In the genomic region with DNA sequence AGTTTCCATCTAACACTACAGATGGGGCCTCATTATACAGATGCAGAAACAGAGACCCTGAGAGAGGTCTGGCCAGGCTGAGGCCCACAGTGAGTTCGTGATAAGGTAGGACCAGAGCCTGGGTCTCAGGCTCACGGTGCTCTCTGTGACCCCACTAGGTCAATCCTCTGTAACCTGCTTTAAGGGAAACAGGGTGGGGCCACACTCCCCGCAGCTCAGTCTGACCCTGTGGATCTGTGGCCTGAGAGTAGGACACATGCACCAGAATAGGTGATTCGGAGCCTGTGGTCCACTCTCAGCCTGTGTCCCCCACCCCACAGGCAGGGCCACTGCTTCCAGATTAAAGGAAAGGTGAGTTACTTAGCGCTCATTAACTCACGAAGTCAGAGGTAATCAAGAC, we compare ENCODE assay signal across 27 cellular contexts.
"Had no signal": no experiment of that assay in that cellular context is flagged by ENCODE, and none has a peak within 500 bp of the region (broad histone marks: within the 10 kb centered on the region; RNA-seq: fewer than 3 reads in every experiment).

No MANE protein-coding gene starts in this region.

- H3K27ac ChIP-seq: ascending aorta, Peyer's patch, RWPE1, SJCRH30, WERI-Rb-1 had no signal

- H3K4me1 ChIP-seq: ascending aorta, Peyer's patch, SJCRH30 had no signal

- H3K27me3 Mint-ChIP-seq: activated CD4-positive, alpha-beta memory T cell treated with anti-CD3 and anti-CD28 coated beads, Interleukin-2, amount 10 ng/mL, durations not matched to agents 7 days and 5 days; activated naive CD8-positive, alpha-beta T cell treated with anti-CD3 and anti-CD28 coated beads, Interleukin-2, amount 50 U/mL, for 24 hours had no signal

- H3K9me3 Mint-ChIP-seq: activated CD4-positive, alpha-beta memory T cell treated with anti-CD3 and anti-CD28 coated beads, Interleukin-2, amount 10 ng/mL, durations not matched to agents 7 days and 5 days; activated naive CD4-positive, alpha-beta T cell treated with anti-CD3 and anti-CD28 coated beads, Interleukin-2, amount 50 U/mL, for 72 hours; activated naive CD8-positive, alpha-beta T cell treated with anti-CD3 and anti-CD28 coated beads, Interleukin-2, amount 50 U/mL, for 24 hours; activated T-helper 1 cell treated with anti-CD3 and anti-CD28 coated beads, Interleukin-12 subunit alpha, Interleukin-12 subunit beta, Interleukin-2, Interleukin-4 antibody, amounts not matched to agents 30 ng/mL and 10 ng/mL and 1 ng/mL, durations not matched to agents 14 hours and 24 hours and 36 hours had no signal

- H3K4me3 ChIP-seq: ascending aorta, K562, Peyer's patch, SJCRH30 had no signal

- H3K36me3 ChIP-seq: ascending aorta, Peyer's patch, SJCRH30, WERI-Rb-1 had no signal

- H3K36me3 Mint-ChIP-seq: activated naive CD4-positive, alpha-beta T cell treated with anti-CD3 and anti-CD28 coated beads, Interleukin-2, amount 50 U/mL, for 72 hours; brain had no signal

- H3K4me1 Mint-ChIP-seq: activated CD4-positive, alpha-beta memory T cell treated with anti-CD3 and anti-CD28 coated beads, Interleukin-2, amount 10 ng/mL, durations not matched to agents 7 days and 5 days; activated CD4-positive, alpha-beta T cell treated with anti-CD3 and anti-CD28 coated beads for 36 hours; activated naive CD8-positive, alpha-beta T cell treated with anti-CD3 and anti-CD28 coated beads, Interleukin-2, amount 50 U/mL, for 24 hours had no signal

- H3K9me3 ChIP-seq: ascending aorta, Peyer's patch, SJCRH30, SK-N-SH had no signal

- H3K27ac Mint-ChIP-seq: activated CD4-positive, alpha-beta memory T cell treated with anti-CD3 and anti-CD28 coated beads, Interleukin-2, amount 10 ng/mL, durations not matched to agents 7 days and 5 days; activated CD4-positive, alpha-beta T cell treated with anti-CD3 and anti-CD28 coated beads for 36 hours; activated naive CD4-positive, alpha-beta T cell treated with anti-CD3 and anti-CD28 coated beads, Interleukin-2, amount 50 U/mL, for 72 hours; activated naive CD8-positive, alpha-beta T cell treated with anti-CD3 and anti-CD28 coated beads, Interleukin-2, amount 50 U/mL, for 24 hours; activated T-helper 1 cell treated with anti-CD3 and anti-CD28 coated beads, Interleukin-12 subunit alpha, Interleukin-12 subunit beta, Interleukin-2, Interleukin-4 antibody, amounts not matched to agents 30 ng/mL and 10 ng/mL and 1 ng/mL, durations not matched to agents 14 hours and 24 hours and 36 hours; brain had no signal

- H3K27me3 ChIP-seq: ascending aorta, Peyer's patch, SJCRH30 had no signal

- ATAC-seq: activated CD4-positive, alpha-beta T cell treated with anti-CD3 and anti-CD28 coated beads for 36 hours; activated naive CD4-positive, alpha-beta T cell treated with anti-CD3 and anti-CD28 coated beads, Interleukin-2, amount 50 U/mL, for 72 hours; activated naive CD8-positive, alpha-beta T cell treated with anti-CD3 and anti-CD28 coated beads, Interleukin-2, amount 50 U/mL, for 24 hours; K562 had no signal

- H3K4me3 Mint-ChIP-seq: activated CD4-positive, alpha-beta memory T cell treated with anti-CD3 and anti-CD28 coated beads, Interleukin-2, amount 10 ng/mL, durations not matched to agents 7 days and 5 days; activated CD4-positive, alpha-beta T cell treated with anti-CD3 and anti-CD28 coated beads for 36 hours; activated naive CD8-positive, alpha-beta T cell treated with anti-CD3 and anti-CD28 coated beads, Interleukin-2, amount 50 U/mL, for 24 hours; activated T-helper 1 cell treated with anti-CD3 and anti-CD28 coated beads, Interleukin-12 subunit alpha, Interleukin-12 subunit beta, Interleukin-2, Interleukin-4 antibody, amounts not matched to agents 30 ng/mL and 10 ng/mL and 1 ng/mL, durations not matched to agents 14 hours and 24 hours and 36 hours; brain had no signal

- DNase-seq: activated CD4-positive, alpha-beta memory T cell treated with anti-CD3 and anti-CD28 coated beads, Interleukin-2, amount 10 ng/mL, durations not matched to agents 7 days and 5 days; activated CD4-positive, alpha-beta T cell treated with anti-CD3 and anti-CD28 coated beads for 36 hours; activated CD4-positive, alpha-beta T cell treated with anti-CD3 and anti-CD28 coated beads, Interleukin-2, amount 50 U/mL, for 1 hour; activated CD8-positive, alpha-beta memory T cell treated with anti-CD3 and anti-CD28 coated beads, Interleukin-2, amount 50 U/mL, for 4 hours; activated effector memory CD4-positive, alpha-beta T cell treated with Interleukin-2 at 50 U/mL for 16 hours; activated naive CD4-positive, alpha-beta T cell; activated naive CD8-positive, alpha-beta T cell treated with anti-CD3 and anti-CD28 coated beads, Interleukin-2, amount 50 U/mL, for 24 hours; amniotic stem cell; Karpas-422; MM.1S; NCI-H1105 treated with DMSO at 0.1 percent for 48 hours; NCI-H1436 treated with DMSO at 0.1 percent for 48 hours; NCI-H187; NCI-H2081; NCI-H524; Right ventricle myocardium superior; SJCRH30; SK-N-SH; T-helper 1 cell; WERI-Rb-1 had no signal
